In the genomic region with DNA sequence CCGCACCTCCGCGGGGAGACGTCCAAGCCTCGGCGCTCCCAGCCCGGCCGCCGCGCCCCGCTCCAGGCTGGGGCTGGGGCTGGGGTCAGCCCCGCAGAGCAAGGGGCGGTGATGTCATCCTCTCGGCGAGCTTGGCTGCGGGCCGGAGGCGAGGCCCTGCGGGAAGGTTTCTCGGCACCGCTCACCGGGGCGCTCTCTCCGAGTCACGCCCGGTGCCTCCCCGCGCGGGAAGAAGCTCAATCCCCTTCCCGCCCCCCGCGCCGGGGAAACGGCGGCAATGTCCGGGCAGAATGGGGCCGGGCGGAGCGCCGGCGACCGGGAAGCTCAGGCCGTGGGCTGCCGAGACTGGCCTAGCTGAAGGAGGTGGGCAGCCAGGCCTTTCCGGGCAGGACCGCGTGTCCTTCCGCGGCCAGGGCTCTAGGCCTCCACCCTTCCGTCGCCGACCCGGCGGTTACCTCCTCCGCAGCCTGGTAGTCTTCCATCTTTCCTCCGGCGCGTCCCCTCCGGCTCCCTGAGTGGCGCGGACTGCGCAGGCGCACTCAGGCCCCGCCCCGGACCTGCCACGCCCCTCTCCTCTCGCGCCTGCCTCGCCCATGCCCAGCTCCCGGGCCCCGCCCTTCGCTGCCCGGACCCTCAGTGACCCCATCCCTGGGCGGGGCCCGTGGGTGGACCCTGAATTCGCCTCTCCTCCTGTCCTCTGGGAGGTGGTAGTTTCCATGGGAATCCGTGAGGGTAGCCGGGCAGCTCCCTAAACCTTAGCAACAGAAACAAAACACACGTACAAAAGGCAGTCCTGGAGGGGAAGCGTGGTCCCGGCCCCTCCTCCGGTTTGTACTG, we compare ENCODE assay signal across 8 cellular contexts. TPM values are rescaled to one million over a fixed set of nuclear protein-coding genes. Genes with fewer than 3 reads are reported as not detected.
A peak's percentile ranks its signal among the peaks of the same experiment; 100 is the strongest.
DNase-seq lines count a peak whose midpoint lies in the region; ATAC-seq and TF ChIP-seq lines count a peak whose summit lies in the region.

A gene (minus strand): TSS at position 517 of the 837 bp plus-strand sequence. CDS start 35 bp downstream, at position 482.

- H3K4me3 ChIP-seq in GM12865 (ENCODE audit: low read depth, low read length) (peak within 1 kb of the TSS; percentile 92), heart right ventricle (peak within 1 kb of the TSS; percentile 75 to 99 (median 92)), upper lobe of left lung (peak within 1 kb of the TSS; percentile 71 to 83 (median 78))

- H3K36me3 ChIP-seq in heart right ventricle, result peaks cover 0 to 28% (median 0%) of the 10 kb centered on the region in 9 donors
- H3K36me3 ChIP-seq in upper lobe of left lung, result peaks cover 0 to 7% (median 3%) of the 10 kb centered on the region in 4 donors

- TF ChIP-seq CTCF in GM12865 (IDR thresholded peaks at IDR 0.05; ENCODE audit: insufficient read depth, low read depth, low read length, missing control alignments) (no peak), heart right ventricle (IDR thresholded peaks at IDR 0.05) (peak in 1 of 9 donors; percentile 7), upper lobe of left lung (IDR thresholded peaks at IDR 0.05) (peak in 2 of 6 experiments; percentile 17 to 29)

- peak in 1 of 4 donors; percentile 39 for TF ChIP-seq EP300 in upper lobe of left lung (IDR thresholded peaks at IDR 0.05)

- intact Hi-C loops in heart right ventricle (cut with DNase I) (no loop called here), posterior vena cava (cut with DNase I) (no loop called here)

- H3K27me3 ChIP-seq in heart right ventricle, result no peaks in the 10 kb centered on the region
- no peaks in the 10 kb centered on the region for H3K27me3 ChIP-seq in upper lobe of left lung

- 1% methylated on average over 74 to 82 of the region's 82 CpGs for WGBS in heart right ventricle, 2 donors
- WGBS in upper lobe of left lung, 2 donors, result 0% methylated on average over 4 to 13 of the region's 82 CpGs

- TF ChIP-seq POLR2A in upper lobe of left lung (IDR thresholded peaks at IDR 0.05), result peak; percentile 75 to 100 (median 97)

- DNase-seq in GM12865 (ENCODE audit: low read depth) (peak; percentile 92), NCI-H128 (lab: John Stamatoyannopoulos, UW; ENCODE audit: unreplicated experiment) (peak; percentile 89), T-helper 1 cell (peak; percentile 75 to 89 (median 78)), amniotic epithelial cell (ENCODE audit: low read depth) (peak; percentile 75), heart right ventricle (peak; percentile 93 to 96), posterior vena cava (ENCODE audit: low spot score) (peak; percentile 98), upper lobe of left lung (peak; percentile 96 to 99)

- ATAC-seq in HG02623 (IDR thresholded peaks at IDR 0.05; ENCODE audit: unreplicated experiment) (peak; percentile 62), heart right ventricle (peak; percentile 95 to 97 (median 96)), upper lobe of left lung (ENCODE audit: low FRiP score in 2 of 2) (peak; percentile 96 to 97)

- H3K27ac ChIP-seq in heart right ventricle, result peak within 1 kb of the TSS; percentile 79 to 100 (median 98)
- H3K27ac ChIP-seq in upper lobe of left lung, result peak within 1 kb of the TSS; percentile 99

- no peaks in the 10 kb centered on the region for H3K9me3 ChIP-seq in heart right ventricle
- H3K9me3 ChIP-seq in upper lobe of left lung, result no peaks in the 10 kb centered on the region

- H3K4me1 ChIP-seq in heart right ventricle (peaks cover 6 to 64% (median 42%) of the 10 kb centered on the region in 9 donors), upper lobe of left lung (peaks cover 31 to 60% (median 38%) of the 10 kb centered on the region in 4 donors)

RNA-seq across cellular contexts. Expression of the gene that starts here (rescaled TPM):
- 100 to 1,000 TPM; 110 to 173 (median 122) TPM for total RNA-seq in heart right ventricle
- 100 to 1,000 TPM; 106 to 211 TPM for polyA plus RNA-seq in heart right ventricle
- total RNA-seq in posterior vena cava, result 10 to 100 TPM; 91.3 to 91.4 TPM
- 100 to 1,000 TPM in 3 of 6 donors, 10 to 100 TPM in 3; 49.2 to 119 (median 100) TPM for total RNA-seq in upper lobe of left lung

Comparison
In these comparisons a context has a peak if more than half of its experiments do, and no peak if none do; other contexts are left out.
1. Peak in every context shown above with its lines: DNase-seq, ATAC-seq, H3K4me3 ChIP-seq and H3K27ac ChIP-seq.